Comparison of ENCODE assay signal across 9 cellular contexts in genomic region chr22:20904008-20904979, GRCh38. TPM values are rescaled to one million over a fixed set of nuclear protein-coding genes. Genes with fewer than 3 reads are reported as not detected.
DNase-seq lines count a peak whose midpoint lies in the region; TF ChIP-seq lines count a peak whose summit lies in the region.
"Had no signal": no experiment of that assay in that cellular context is flagged by ENCODE, and none has a peak within 500 bp of the region (broad histone marks: within the 10 kb centered on the region; RNA-seq: fewer than 3 reads in every experiment).

No MANE protein-coding gene starts in this region.

- no peak for TF ChIP-seq POLR2A in NB4 (IDR thresholded peaks at IDR 0.05; ENCODE audit: extremely low read depth, insufficient read length)

- H3K4me1 ChIP-seq in osteoblast (ENCODE audit: insufficient read depth, low read length) (peaks cover 23% of the 10 kb centered on the region), OCI-LY7 (ENCODE audit: insufficient read depth, low read length, poor library complexity, severe bottlenecking) (no peaks in the 10 kb centered on the region)

- BruUV-seq in OCI-LY7 (replicated peaks; lab: Mats Ljungman, UMichigan), result no TSS peak

- no peaks in the 10 kb centered on the region for H3K79me2 ChIP-seq in osteoblast (ENCODE audit: insufficient read depth, low read length)
- H3K79me2 ChIP-seq in OCI-LY7 (ENCODE audit: insufficient read depth, low read depth, low read length), result no peaks in the 10 kb centered on the region

- CTCF ChIA-PET in OCI-LY7 (lab: Charles Lee; ENCODE audit: unreplicated experiment), result interaction anchor here (1.0 kb wide), 1 partner anchor 15 kb away, joined by 3 read pairs; no protein-coding TSS in a partner anchor

- peak overlapping the region; percentile 22 for H3K4me2 ChIP-seq in osteoblast (ENCODE audit: insufficient read depth, low read length)
- H3K4me2 ChIP-seq in OCI-LY7 (ENCODE audit: low read length), result no peak overlapping the region

- H2AFZ ChIP-seq in osteoblast (ENCODE audit: low read length) (no peak overlapping the region), OCI-LY7 (ENCODE audit: low read length) (no peak overlapping the region)

- peak; percentile 29 for DNase-seq in Caki2 (ENCODE audit: low read depth)
- peak; percentile 93 for DNase-seq in NB4 (ENCODE audit: low read depth)
- peak; percentile 99 for DNase-seq in epithelial cell of esophagus (ENCODE audit: low read depth)
- DNase-seq in osteoblast (ENCODE audit: insufficient read length, low spot score, missing footprints), result peak; percentile 91
- no peak for DNase-seq in NCI-H1436 (lab: John Stamatoyannopoulos, UW)
- DNase-seq in NCI-H146 treated with DMSO at 0.1 percent for 48 hours (lab: John Stamatoyannopoulos, UW; ENCODE audit: unreplicated experiment), result no peak
- no peak for DNase-seq in COLO829 (ENCODE audit: low spot score)
- DNase-seq in OCI-LY7 (ENCODE audit: low spot score), result no peak
- DNase-seq: SHP77 had no signal

- POLR2A ChIA-PET in OCI-LY7 (lab: Charles Lee), result no interaction called here

- H3K4me3 ChIP-seq in NB4 (ENCODE audit: low read depth, low read length), result no peak overlapping the region
- no peak overlapping the region for H3K4me3 ChIP-seq in epithelial cell of esophagus (ENCODE audit: low read length)
- H3K4me3 ChIP-seq in osteoblast (ENCODE audit: insufficient read depth, low read length), result no peak overlapping the region
- no peak overlapping the region for H3K4me3 ChIP-seq in OCI-LY7 (ENCODE audit: low read depth, low read length, poor library complexity, severe bottlenecking)

- in situ Hi-C loops in Caki2 (cut with HindIII; ENCODE audit: low pct_unique_long_range_greater_than_20kb, low sequenced_read_pairs), result no loop called here

- no peaks in the 10 kb centered on the region for H3K27me3 ChIP-seq in osteoblast (ENCODE audit: insufficient read depth, low read length)

- H3K27ac ChIP-seq in osteoblast (ENCODE audit: low read depth, low read length), result peak overlapping the region; percentile 55
- H3K27ac ChIP-seq in OCI-LY7 (ENCODE audit: low read depth, low read length, poor library complexity, severe bottlenecking), result no peak overlapping the region

- no peak for TF ChIP-seq CTCF in NB4 (IDR thresholded peaks at IDR 0.05; ENCODE audit: low read depth, low read length)
- TF ChIP-seq CTCF in epithelial cell of esophagus (IDR thresholded peaks at IDR 0.05; ENCODE audit: insufficient read depth, low read depth, low read length, missing control alignments), result no peak
- no peak for TF ChIP-seq CTCF in osteoblast (IDR thresholded peaks at IDR 0.05; ENCODE audit: extremely low read depth, low read depth, low read length)
- TF ChIP-seq CTCF in OCI-LY7 (conservative IDR thresholded peaks at IDR 0.05; ENCODE audit: low read length), result no peak

- H3K9me3 ChIP-seq in osteoblast (ENCODE audit: low read depth, low read length), result no peaks in the 10 kb centered on the region
- H3K9me3 ChIP-seq in OCI-LY7 (ENCODE audit: low read length), result no peaks in the 10 kb centered on the region

- intact Hi-C loops in OCI-LY7 (cut with micrococcal nuclease; ENCODE audit: unreplicated experiment), result no loop called here

- H3K9me2 ChIP-seq in OCI-LY7 (ENCODE audit: insufficient read depth, low read length), result no peaks in the 10 kb centered on the region

- H3K36me3 ChIP-seq in osteoblast (ENCODE audit: insufficient read depth, low read length) (no peaks in the 10 kb centered on the region), OCI-LY7 (ENCODE audit: insufficient read depth, low read length) (no peaks in the 10 kb centered on the region)

- H4K20me1 ChIP-seq in osteoblast (ENCODE audit: insufficient read depth, low read length) (no peaks in the 10 kb centered on the region), OCI-LY7 (ENCODE audit: insufficient read depth, low read length) (no peaks in the 10 kb centered on the region; the same call in 1 of the 2 replicates)

RNA-seq across cellular contexts. Expression of gene CRKL, which starts 12.9 kb away (rescaled TPM):
- total RNA-seq in Caki2 (2014; rRNA removed; shearing (Covaris generic); ENCODE audit: low replicate concordance), result 25.5 and 30.6 TPM in 2 replicates
- total RNA-seq in osteoblast, result 31.2 and 38.4 TPM in 2 replicates
- 47.5 and 57.7 TPM in 2 replicates for total RNA-seq in OCI-LY7 (2014; rRNA removed; shearing (Covaris generic))
- 70.9 and 73.4 TPM in 2 replicates for total RNA-seq in OCI-LY7 (2022)

RNA-seq across cellular contexts. Expression of gene SNAP29, which starts 45.5 kb away (rescaled TPM):
- 6.9 and 9.6 TPM in 2 replicates for total RNA-seq in Caki2 (2014; rRNA removed; shearing (Covaris generic); ENCODE audit: low replicate concordance)
- total RNA-seq in osteoblast, result 13.0 and 15.3 TPM in 2 replicates
- total RNA-seq in OCI-LY7 (2014; rRNA removed; shearing (Covaris generic)), result 9.7 and 12.7 TPM in 2 replicates
- 26.9 and 33.2 TPM in 2 replicates for total RNA-seq in OCI-LY7 (2022)

RNA-seq across cellular contexts. Expression of gene PI4KA, which starts 45.7 kb away (rescaled TPM):
- 29.9 and 38.0 TPM in 2 replicates for total RNA-seq in Caki2 (2014; rRNA removed; shearing (Covaris generic); ENCODE audit: low replicate concordance)
- total RNA-seq in osteoblast (61.9 and 63.4 TPM in 2 replicates), OCI-LY7 (2022) (95.7 and 100 TPM in 2 replicates)
- total RNA-seq in OCI-LY7 (2014; rRNA removed; shearing (Covaris generic)), result 43.9 and 46.9 TPM in 2 replicates

Comparison
In these comparisons a context has a peak if more than half of its experiments do, and no peak if none do; other contexts are left out.
1. DNase-seq: peak in Caki2 (single experiment), NB4 (single experiment), epithelial cell of esophagus (single experiment) and osteoblast (single experiment); none in NCI-H1436 (single experiment), NCI-H146 treated with DMSO at 0.1 percent for 48 hours (single experiment), COLO829 (single experiment) and OCI-LY7 (single experiment).